In genomic region chr12:12645968-12646367, GRCh38 we compare ENCODE assay signal across 9 cellular contexts. TPM values are rescaled to one million over a fixed set of nuclear protein-coding genes. Genes with fewer than 3 reads are reported as not detected.
DNase-seq lines count a peak whose midpoint lies in the region; ATAC-seq, FAIRE-seq and TF ChIP-seq lines count a peak whose summit lies in the region.
"Not testable (repeated sequence)": the region's sequence is repeated elsewhere in the genome, so short reads cannot be mapped to it uniquely, and the experiment has no call there.
"Had no signal": no experiment of that assay in that cellular context is flagged by ENCODE, and none has a peak within 500 bp of the region (broad histone marks: within the 10 kb centered on the region; RNA-seq: fewer than 3 reads in every experiment).

No MANE protein-coding gene starts in this region.

- peak; percentile 86 for FAIRE-seq in GM12892 (lab: Jason Lieb, UNC)

- not testable (repeated sequence) for H3K27me3 Mint-ChIP-seq in T-helper 17 cell; activated naive CD8-positive, alpha-beta T cell treated with anti-CD3 and anti-CD28 coated beads for 36 hours

- not testable (repeated sequence) for H3K79me2 ChIP-seq in ACC112 (ENCODE audit: control insufficient read depth, insufficient read depth, low read length, unreplicated experiment)

- not testable (repeated sequence) for TF ChIP-seq POLR2A in GM12892 (IDR thresholded peaks at IDR 0.05; ENCODE audit: low read depth, low read length)

- peak; percentile 69 for ATAC-seq in GM19452 (IDR thresholded peaks at IDR 0.05; ENCODE audit: unreplicated experiment)
- peak; percentile 72 for ATAC-seq in HG02642 (IDR thresholded peaks at IDR 0.05; ENCODE audit: poor library complexity, unreplicated experiment)
- ATAC-seq in HG03439 (IDR thresholded peaks at IDR 0.05; ENCODE audit: unreplicated experiment), result peak; percentile 75
- ATAC-seq in T-helper 17 cell, result peak; percentile 12

- H3K27me3 ChIP-seq in ACC112 (ENCODE audit: insufficient read depth, low read length), result not testable (repeated sequence)

- not testable (repeated sequence) for H3K9me3 ChIP-seq in T-helper 17 cell (ENCODE audit: control insufficient read depth, low read length, poor library complexity, severe bottlenecking)

- not testable (repeated sequence) for H2AFZ ChIP-seq in ACC112 (ENCODE audit: low read length, unreplicated experiment)

- H3K36me3 Mint-ChIP-seq in T-helper 17 cell (ENCODE audit: low read depth), result not testable (repeated sequence)
- peaks cover 35% of the 10 kb centered on the region for H3K36me3 Mint-ChIP-seq in activated naive CD8-positive, alpha-beta T cell treated with anti-CD3 and anti-CD28 coated beads for 36 hours

- H3K4me3 Mint-ChIP-seq in T-helper 17 cell; activated naive CD8-positive, alpha-beta T cell treated with anti-CD3 and anti-CD28 coated beads for 36 hours: not testable (repeated sequence)

- H3K4me1 ChIP-seq in ACC112 (ENCODE audit: control insufficient read depth, insufficient read depth, low read length, unreplicated experiment), result peaks cover 17% of the 10 kb centered on the region

- H3K4me3 ChIP-seq in ACC112 (ENCODE audit: low read depth, low read length), result not testable (repeated sequence)

- H3K9me3 Mint-ChIP-seq in activated naive CD8-positive, alpha-beta T cell treated with anti-CD3 and anti-CD28 coated beads for 36 hours, result peaks cover 31% of the 10 kb centered on the region

- DNase-seq in GM12892 (ENCODE audit: insufficient read length); T-helper 17 cell; activated naive CD8-positive, alpha-beta T cell treated with anti-CD3 and anti-CD28 coated beads for 36 hours: not testable (repeated sequence)
- DNase-seq in glomerular visceral epithelial cell (ENCODE audit: extremely low spot score), result peak; percentile 23

- not testable (repeated sequence) for H3K36me3 ChIP-seq in ACC112 (ENCODE audit: insufficient read depth, low read length)

- H3K27ac Mint-ChIP-seq in T-helper 17 cell, result peak overlapping the region; percentile 30
- H3K27ac Mint-ChIP-seq in activated naive CD8-positive, alpha-beta T cell treated with anti-CD3 and anti-CD28 coated beads for 36 hours, result peak overlapping the region; percentile 44

- H3K4me1 Mint-ChIP-seq in T-helper 17 cell; activated naive CD8-positive, alpha-beta T cell treated with anti-CD3 and anti-CD28 coated beads for 36 hours: not testable (repeated sequence)

- peak overlapping the region; percentile 39 for H3K27ac ChIP-seq in ACC112 (ENCODE audit: low read depth, low read length)

RNA-seq across cellular contexts. Expression of gene CREBL2, which starts 34.3 kb away (rescaled TPM):
- 11.0 TPM for polyA plus RNA-seq in GM12892 (2012; ENCODE audit: missing spikeins)
- total RNA-seq in T-helper 17 cell, result 10 to 100 TPM; 25.6 to 37.2 TPM
- total RNA-seq in activated naive CD8-positive, alpha-beta T cell treated with anti-CD3 and anti-CD28 coated beads for 36 hours, result 10 to 100 TPM; 12.5 to 13.9 TPM

RNA-seq across cellular contexts. Expression of gene GPR19, which starts 50.0 kb away (rescaled TPM):
- 1.3 TPM for polyA plus RNA-seq in GM12892 (2012; ENCODE audit: missing spikeins)
- total RNA-seq in T-helper 17 cell, result 1 to 10 TPM; 2.0 to 2.1 TPM
- total RNA-seq in activated naive CD8-positive, alpha-beta T cell treated with anti-CD3 and anti-CD28 coated beads for 36 hours, result 10 to 100 TPM; 10.3 to 11.3 TPM
- total RNA-seq: upper lobe of right lung had no signal

Comparison
In these comparisons a context has a peak if more than half of its experiments do, and no peak if none do; other contexts are left out.
1. ATAC-seq: peak in every context shown above with its lines; median percentile 75 in HG03439; 72 in HG02642; 69 in GM19452; 12 in T-helper 17 cell.